ENCODE assay signal across 11 cellular contexts in the genomic region with DNA sequence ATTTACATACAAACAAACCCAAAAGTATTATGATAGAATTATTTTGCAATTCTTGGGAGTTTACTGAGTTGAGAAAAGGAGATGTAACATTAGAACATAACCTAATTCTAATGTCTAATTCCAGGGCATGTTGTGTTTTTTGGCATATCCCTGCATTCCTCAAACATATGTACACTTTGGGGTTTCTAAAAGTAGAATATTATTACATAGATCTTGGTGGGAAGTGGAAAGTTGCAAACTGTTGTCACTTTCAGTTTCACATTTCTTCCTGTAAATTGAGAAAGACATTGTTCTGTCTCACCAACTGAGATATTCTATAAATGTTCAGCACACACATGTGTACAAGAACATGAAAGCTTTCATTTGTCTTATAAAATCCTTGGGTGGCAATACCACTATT. TPM values are rescaled to one million over a fixed set of nuclear protein-coding genes. Genes with fewer than 3 reads are reported as not detected.
DNase-seq lines count a peak whose midpoint lies in the region; ATAC-seq and TF ChIP-seq lines count a peak whose summit lies in the region.
"Had no signal": no experiment of that assay in that cellular context is flagged by ENCODE, and none has a peak within 500 bp of the region (broad histone marks: within the 10 kb centered on the region; RNA-seq: fewer than 3 reads in every experiment).

No MANE protein-coding gene starts in this region.

- no peaks in the 10 kb centered on the region for H4K20me1 ChIP-seq in BLaER1 treated with 17β-estradiol and CSF1 and Interleukin-3, amounts not matched to agents 10 nM and 100 nM
- no peaks in the 10 kb centered on the region for H4K20me1 ChIP-seq in mammary epithelial cell (ENCODE audit: insufficient read depth, low read length)

- intact Hi-C loops in mammary epithelial cell (cut with micrococcal nuclease), result no loop called here
- intact Hi-C loops in mucosa of descending colon (cut with DNase I, micrococcal nuclease), result no loop called here

- peak; percentile 31 for DNase-seq in H4 (ENCODE audit: low spot score)
- no peak for DNase-seq in mammary epithelial cell
- DNase-seq in mesendoderm, result no peak
- no peak for DNase-seq in mucosa of descending colon
- DNase-seq in HT-29 (ENCODE audit: low spot score), result no peak
- DNase-seq: DMS 273 treated with DMSO at 0.1 percent for 48 hours; KG1; NCI-H2029 treated with DMSO at 0.1 percent for 48 hours; NK-92 treated with Interleukin-12 subunit alpha and Interleukin-12 subunit beta, amount 100 ng/mL, for 24 hours had no signal

- no peaks in the 10 kb centered on the region for H3K79me1 ChIP-seq in mesendoderm (ENCODE audit: low read length)

- H3K18ac ChIP-seq in mesendoderm (ENCODE audit: low read length), result no peak overlapping the region

- H3K9ac ChIP-seq in BLaER1 treated with 17β-estradiol and CSF1 and Interleukin-3, amounts not matched to agents 10 nM and 100 nM, result peak overlapping the region in 2 of 11 experiments; percentile 21 to 34; a peak in 1 of 22 replicates
- H3K9ac ChIP-seq in mammary epithelial cell (ENCODE audit: insufficient read depth, low read length) (no peak overlapping the region), mesendoderm (ENCODE audit: low read length) (no peak overlapping the region)

- CTCF ChIA-PET in mammary epithelial cell (lab: Charles Lee; ENCODE audit: low non-redundant PET), result no interaction called here

- no peak for TF ChIP-seq CTCF in mammary epithelial cell (conservative IDR thresholded peaks at IDR 0.05 in 1 of 2, IDR thresholded peaks at IDR 0.05 in 1 of 2; ENCODE audit: extremely low read depth in 1 of 2, insufficient read depth in 1 of 2, low read depth in 1 of 2, low read length in 2 of 2)
- no peak for TF ChIP-seq CTCF in neutrophil (IDR thresholded peaks at IDR 0.05)
- no peak for TF ChIP-seq CTCF in mucosa of descending colon (IDR thresholded peaks at IDR 0.05)

- H3K4me2 ChIP-seq in BLaER1 treated with 17β-estradiol and CSF1 and Interleukin-3, amounts not matched to agents 10 nM and 100 nM, result peak overlapping the region; percentile 30 to 74 (median 52); a peak in 21 of 22 replicates
- H3K4me2 ChIP-seq in mammary epithelial cell (ENCODE audit: insufficient read depth, low read depth, low read length), result peak overlapping the region; percentile 24
- no peak overlapping the region for H3K4me2 ChIP-seq in mesendoderm (ENCODE audit: low read length)

- in situ Hi-C loops in mammary epithelial cell (cut with MboI; ENCODE audit: low sequenced_read_pairs in 2 of 2), result no loop called here

- H3K27ac ChIP-seq in BLaER1 treated with 17β-estradiol and CSF1 and Interleukin-3, amounts not matched to agents 10 nM and 100 nM, result peak overlapping the region in 10 of 11 experiments; percentile 36 to 70 (median 61); a peak in 18 of 22 replicates
- no peak overlapping the region for H3K27ac ChIP-seq in mammary epithelial cell (ENCODE audit: insufficient read depth, low read depth, low read length)
- H3K27ac ChIP-seq in neutrophil, result peak overlapping the region; percentile 70
- H3K27ac ChIP-seq in mesendoderm (ENCODE audit: low read depth, low read length), result no peak overlapping the region

- H3K4me1 ChIP-seq in BLaER1 treated with 17β-estradiol and CSF1 and Interleukin-3, amounts not matched to agents 10 nM and 100 nM, result peaks cover 20 to 48% (median 31%) of the 10 kb centered on the region in 10 experiments
- H3K4me1 ChIP-seq in mammary epithelial cell (ENCODE audit: insufficient read depth, low read length), result no peaks in the 10 kb centered on the region
- peaks cover 30 to 41% of the 10 kb centered on the region in 2 experiments for H3K4me1 ChIP-seq in neutrophil (ENCODE audit: control insufficient read depth in 1 of 2, insufficient read depth in 1 of 2, low read depth in 1 of 2, low read length in 1 of 2)
- no peaks in the 10 kb centered on the region for H3K4me1 ChIP-seq in mesendoderm (ENCODE audit: control insufficient read depth, low read depth, low read length)
- no peaks in the 10 kb centered on the region for H3K4me1 ChIP-seq in mucosa of descending colon (ENCODE audit: low read depth)

- H3K4ac ChIP-seq in mesendoderm (ENCODE audit: low read depth, low read length), result no peak overlapping the region

- no peak overlapping the region for H3K23ac ChIP-seq in mesendoderm (ENCODE audit: low read length)

- H3K79me2 ChIP-seq in mammary epithelial cell (ENCODE audit: insufficient read depth, low read length), result no peaks in the 10 kb centered on the region
- no peaks in the 10 kb centered on the region for H3K79me2 ChIP-seq in mesendoderm (ENCODE audit: control insufficient read depth, insufficient read depth, low read length)

- H3K4me3 ChIP-seq in BLaER1 treated with 17β-estradiol and CSF1 and Interleukin-3, amounts not matched to agents 10 nM and 100 nM, result no peak overlapping the region
- no peak overlapping the region for H3K4me3 ChIP-seq in mammary epithelial cell (replicated peaks in 1 of 3; ENCODE audit: insufficient read depth in 1 of 3, low read depth in 2 of 3, low read length in 3 of 3)
- no peak overlapping the region for H3K4me3 ChIP-seq in neutrophil (ENCODE audit: low read depth in 1 of 2, low read length in 1 of 2)
- no peak overlapping the region for H3K4me3 ChIP-seq in mesendoderm (ENCODE audit: low read length)
- no peak overlapping the region for H3K4me3 ChIP-seq in mucosa of descending colon

- H2BK15ac ChIP-seq in mesendoderm (replicated peaks; ENCODE audit: low read depth), result no peak overlapping the region

- no peak overlapping the region for H3K56ac ChIP-seq in mesendoderm (ENCODE audit: low read length)

- ATAC-seq in mucosa of descending colon, result no peak

- H4K8ac ChIP-seq in mesendoderm (ENCODE audit: low read depth, low read length), result no peak overlapping the region

- no peak overlapping the region for H2BK120ac ChIP-seq in mesendoderm (ENCODE audit: low read depth, low read length)

- H3K9me3 ChIP-seq in BLaER1 treated with 17β-estradiol and CSF1 and Interleukin-3, amounts not matched to agents 10 nM and 100 nM (replicated peaks in 1 of 11), result peaks cover 0 to 7% (median 0%) of the 10 kb centered on the region in 11 experiments; a peak in 6 of 22 replicates
- no peaks in the 10 kb centered on the region for H3K9me3 ChIP-seq in mammary epithelial cell (replicated peaks; ENCODE audit: insufficient read depth, low read length)
- H3K9me3 ChIP-seq in neutrophil, result no peaks in the 10 kb centered on the region
- no peaks in the 10 kb centered on the region for H3K9me3 ChIP-seq in mucosa of descending colon

- no peak overlapping the region for H2AK5ac ChIP-seq in mesendoderm (ENCODE audit: low read length)

- no peaks in the 10 kb centered on the region for H3K36me3 ChIP-seq in BLaER1 treated with 17β-estradiol and CSF1 and Interleukin-3, amounts not matched to agents 10 nM and 100 nM
- H3K36me3 ChIP-seq in mammary epithelial cell (ENCODE audit: insufficient read depth, low read length), result no peaks in the 10 kb centered on the region
- H3K36me3 ChIP-seq in neutrophil, result no peaks in the 10 kb centered on the region
- H3K36me3 ChIP-seq in mesendoderm (ENCODE audit: control insufficient read depth, insufficient read depth, low read length), result no peaks in the 10 kb centered on the region
- no peaks in the 10 kb centered on the region for H3K36me3 ChIP-seq in mucosa of descending colon (ENCODE audit: low read depth)

- no TSS peak for BruUV-seq in mammary epithelial cell (replicated peaks; lab: Mats Ljungman, UMichigan)

- H4K5ac ChIP-seq in mesendoderm (ENCODE audit: low read length), result no peak overlapping the region

- dilution Hi-C loops in mammary epithelial cell (cut with HindIII; ENCODE audit: low sequenced_read_pairs), result no loop called here

- no peak overlapping the region for H2AFZ ChIP-seq in mammary epithelial cell (ENCODE audit: low read depth, low read length)

- H3K27me3 ChIP-seq in BLaER1 treated with 17β-estradiol and CSF1 and Interleukin-3, amounts not matched to agents 10 nM and 100 nM, result no peaks in the 10 kb centered on the region
- no peaks in the 10 kb centered on the region for H3K27me3 ChIP-seq in mammary epithelial cell (ENCODE audit: insufficient read depth, low read length)
- H3K27me3 ChIP-seq in neutrophil, result no peaks in the 10 kb centered on the region
- H3K27me3 ChIP-seq in mesendoderm (ENCODE audit: insufficient read depth, low read length, poor library complexity), result no peaks in the 10 kb centered on the region

- H2BK5ac ChIP-seq in mesendoderm (ENCODE audit: low read length), result no peak overlapping the region

RNA-seq across cellular contexts. Expression of a gene that starts 24.4 kb away (rescaled TPM):
- 0.04 TPM in 1 of 2 replicates, not detected in the other for total RNA-seq in H4 (2014; rRNA removed; shearing (Covaris generic))
- total RNA-seq in mammary epithelial cell, result under 1 TPM in 1 of 2 donors, not detected in 1; 0.14 TPM
- polyA plus RNA-seq in mammary epithelial cell, result not detected
- not detected for polyA minus RNA-seq in mammary epithelial cell
- polyA plus RNA-seq in mesendoderm (2013, experiment 1 of 2), result 0.03 TPM
- 0.04 TPM for polyA plus RNA-seq in mesendoderm (2013, experiment 2 of 2)
- total RNA-seq in mucosa of descending colon, result 1 to 10 TPM; 4.0 to 9.0 (median 8.1) TPM
- not detected in 2 replicates for total RNA-seq in HT-29 (2014; rRNA removed; shearing (Covaris generic))

Comparison
In these comparisons a context has a peak if more than half of its experiments do, and no peak if none do; other contexts are left out.
1. H3K27ac ChIP-seq: peak in BLaER1 treated with 17β-estradiol and CSF1 and Interleukin-3, amounts not matched to agents 10 nM and 100 nM (10 of 11) and neutrophil (single experiment); none in mammary epithelial cell (single experiment) and mesendoderm (single experiment).